9 cellular contexts compared by ENCODE assay signal in genomic region chr17:29619251-29619650, GRCh38. TPM values are rescaled to one million over a fixed set of nuclear protein-coding genes. Genes with fewer than 3 reads are reported as not detected.
DNase-seq lines count a peak whose midpoint lies in the region; ATAC-seq and TF ChIP-seq lines count a peak whose summit lies in the region.
"Had no signal": no experiment of that assay in that cellular context is flagged by ENCODE, and none has a peak within 500 bp of the region (broad histone marks: within the 10 kb centered on the region; RNA-seq: fewer than 3 reads in every experiment).

No MANE protein-coding gene starts in this region.

- ATAC-seq in heart left ventricle (peak; percentile 56 to 75 (median 67)), HG02852 (IDR thresholded peaks at IDR 0.05; ENCODE audit: unreplicated experiment) (no peak), HG03432 (IDR thresholded peaks at IDR 0.05; ENCODE audit: unreplicated experiment) (no peak), HG02840 (IDR thresholded peaks at IDR 0.05; ENCODE audit: low FRiP score, unreplicated experiment) (no peak)

- no peak for DNase-seq in AG09309 (ENCODE audit: low read depth)
- DNase-seq in RPMI8226 = peak; percentile 50
- peak in 4 of 5 donors; percentile 67 to 84 (median 80) for DNase-seq in heart left ventricle
- no peak for DNase-seq in NCI-H128 (lab: John Stamatoyannopoulos, UW; ENCODE audit: unreplicated experiment)
- DNase-seq: glutamatergic neuron had no signal

- no peak overlapping the region for H3K4me3 ChIP-seq in AG09309 (ENCODE audit: control insufficient read depth, low read depth, low read length)
- H3K4me3 ChIP-seq in heart left ventricle = peak overlapping the region in 1 of 12 donors; percentile 10

- peak; percentile 11 for TF ChIP-seq CTCF in AG09309 (IDR thresholded peaks at IDR 0.05; ENCODE audit: control insufficient read depth, insufficient read depth, low read depth, low read length, missing control alignments)
- TF ChIP-seq CTCF in GM12872 (IDR thresholded peaks at IDR 0.05; ENCODE audit: insufficient read depth, low read depth, low read length) = peak; percentile 49; the same call in 2 of the 3 replicates
- TF ChIP-seq CTCF in heart left ventricle (IDR thresholded peaks at IDR 0.05) = peak in 11 of 12 donors; percentile 27 to 64 (median 42)

- peaks cover 3 to 84% (median 65%) of the 10 kb centered on the region in 12 donors for H3K4me1 ChIP-seq in heart left ventricle

- H3K27ac ChIP-seq in heart left ventricle = peak overlapping the region; percentile 20 to 98 (median 87)

- no peaks in the 10 kb centered on the region for H3K27me3 ChIP-seq in heart left ventricle

- peaks cover 0 to 10% (median 0%) of the 10 kb centered on the region in 9 donors for H3K36me3 ChIP-seq in heart left ventricle

- no peak for TF ChIP-seq POLR2A in heart left ventricle (IDR thresholded peaks at IDR 0.05)

- intact Hi-C loops in heart left ventricle (cut with DNase I) = loop anchor here in 1 of 10 donors (5.0 kb wide), 2 partner anchors 37 to 158 kb away; no protein-coding TSS in a partner anchor

- no peaks in the 10 kb centered on the region for H3K9me3 ChIP-seq in heart left ventricle

RNA-seq across cellular contexts. Expression of gene CORO6, which starts 3.5 kb away (rescaled TPM):
- 100 to 1,000 TPM in 3 of 9 donors, 10 to 100 TPM in 6; 72.1 to 115 (median 95.5) TPM for total RNA-seq in heart left ventricle
- polyA plus RNA-seq in heart left ventricle = 10 to 100 TPM; 50.7 to 96.2 TPM

RNA-seq across cellular contexts. Expression of gene ANKRD13B, which starts 26.3 kb away (rescaled TPM):
- total RNA-seq in heart left ventricle = 1 to 10 TPM; 4.4 to 9.9 (median 6.1) TPM
- polyA plus RNA-seq in heart left ventricle = 10 to 100 TPM in 1 of 2 donors, 1 to 10 TPM in 1; 4.1 to 12.7 TPM

RNA-seq across cellular contexts. Expression of gene GIT1, which starts 29.8 kb away (rescaled TPM):
- total RNA-seq in heart left ventricle = 10 to 100 TPM; 23.1 to 52.9 (median 31.4) TPM
- polyA plus RNA-seq in heart left ventricle = 10 to 100 TPM; 23.0 to 37.8 TPM

RNA-seq across cellular contexts. Expression of gene TP53I13, which starts 50.8 kb away (rescaled TPM):
- total RNA-seq in heart left ventricle = 10 to 100 TPM; 23.8 to 65.5 (median 38.3) TPM
- 10 to 100 TPM; 65.1 to 93.0 TPM for polyA plus RNA-seq in heart left ventricle

RNA-seq across cellular contexts. Expression of gene ABHD15, which starts 52.4 kb away (rescaled TPM):
- total RNA-seq in heart left ventricle = 10 to 100 TPM in 2 of 9 donors, 1 to 10 TPM in 7; 5.3 to 13.1 (median 9.0) TPM
- polyA plus RNA-seq in heart left ventricle = 1 to 10 TPM; 4.0 to 8.2 TPM

Comparison
In these comparisons a context has a peak if more than half of its experiments do, and no peak if none do; other contexts are left out.
1. DNase-seq: peak in RPMI8226 (single experiment) and heart left ventricle (4 of 5); none in AG09309 (single experiment) and NCI-H128 (single experiment).
2. ATAC-seq: peak in heart left ventricle (4 of 4); none in HG02852 (single experiment), HG03432 (single experiment) and HG02840 (single experiment).
3. Peak in every context shown above with its lines, with median percentiles within 50 percentile points of each other: CTCF ChIP-seq.